Comparison of ENCODE assay signal across 28 cellular contexts in the genomic region with DNA sequence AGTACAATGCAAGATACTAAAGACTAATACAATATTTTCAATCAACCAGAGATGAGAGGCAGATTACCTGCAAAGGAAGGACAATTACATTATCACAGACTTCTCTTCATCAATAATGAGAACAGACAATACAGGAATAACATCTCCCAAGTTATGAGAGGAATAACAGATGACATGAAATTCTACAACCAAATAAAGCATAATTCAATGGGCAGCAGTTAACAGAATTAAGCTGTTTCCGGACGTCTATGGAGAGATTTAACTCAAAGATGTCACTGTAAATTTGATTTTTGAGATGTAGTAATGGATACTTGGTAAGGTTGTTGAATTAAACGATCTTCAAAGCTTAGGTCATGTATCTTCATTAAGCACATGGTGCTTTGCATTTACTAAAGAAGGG.
"Had no signal": no experiment of that assay in that cellular context is flagged by ENCODE, and none has a peak within 500 bp of the region (broad histone marks: within the 10 kb centered on the region; RNA-seq: fewer than 3 reads in every experiment).

No MANE protein-coding gene starts in this region.

- H2AFZ ChIP-seq: hepatocyte had no signal

- H3K36me3 ChIP-seq: breast epithelium, gastroesophageal sphincter, ovary, prostate gland, uterus had no signal

- H3K4me1 ChIP-seq: breast epithelium, gastroesophageal sphincter, prostate gland, uterus had no signal

- H3K27me3 Mint-ChIP-seq: activated CD4-positive, alpha-beta memory T cell treated with anti-CD3 and anti-CD28 coated beads for 36 hours; activated T-cell treated with anti-CD3 and anti-CD28 coated beads, Interleukin-2, amount 50 U/mL, for 24 hours; stimulated activated memory B cell treated with anti-CD40 and anti-IgM and Interleukin-4, amounts not matched to agents 10 μg/mL and 1 μg/mL and 100 μg/mL, for 72 hours; stimulated activated naive CD8-positive, alpha-beta T cell treated with anti-CD3 and anti-CD28 coated beads, Interleukin-15, amount 100 ng/mL, for 72 hours; type B pancreatic cell had no signal

- H3K4me1 Mint-ChIP-seq: nephron; stimulated activated memory B cell treated with anti-CD40 and anti-IgM and Interleukin-4, amounts not matched to agents 10 μg/mL and 1 μg/mL and 100 μg/mL, for 72 hours had no signal

- FAIRE-seq: endothelial cell of umbilical vein had no signal

- DNase-seq: activated CD4-positive, alpha-beta memory T cell treated with anti-CD3 and anti-CD28 coated beads for 36 hours; activated CD4-positive, alpha-beta T cell treated with anti-CD3 and anti-CD28 coated beads for 48 hours; activated CD8-positive, alpha-beta memory T cell treated with anti-CD3 and anti-CD28 coated beads, Interleukin-2, amount 50 U/mL, for 4 hours; activated gamma-delta T cell; activated naive CD4-positive, alpha-beta T cell treated with anti-CD3 and anti-CD28 coated beads, Interleukin-2, amount 50 U/mL, for 16 hours; activated T-cell treated with anti-CD3 and anti-CD28 coated beads, Interleukin-2, amount 50 U/mL, for 24 hours; amygdala; central memory CD4-positive, alpha-beta T cell; islet precursor cell; left ventricle myocardium superior; mucosa of descending colon; ovary; retina; small intestine; stimulated activated CD4-positive, alpha-beta T cell treated with anti-CD3 and anti-CD28 coated beads, Interleukin-4, amount 100 ng/mL, for 24 hours; stimulated activated naive CD8-positive, alpha-beta T cell treated with anti-CD3 and anti-CD28 coated beads, Interleukin-15, amount 100 ng/mL, for 72 hours; substantia nigra; uterus had no signal

- H3K27ac Mint-ChIP-seq: activated CD4-positive, alpha-beta memory T cell treated with anti-CD3 and anti-CD28 coated beads for 36 hours; activated T-cell treated with anti-CD3 and anti-CD28 coated beads, Interleukin-2, amount 50 U/mL, for 24 hours; nephron; stimulated activated memory B cell treated with anti-CD40 and anti-IgM and Interleukin-4, amounts not matched to agents 10 μg/mL and 1 μg/mL and 100 μg/mL, for 72 hours; stimulated activated naive CD8-positive, alpha-beta T cell treated with anti-CD3 and anti-CD28 coated beads, Interleukin-15, amount 100 ng/mL, for 72 hours; type B pancreatic cell had no signal

- H3K36me3 Mint-ChIP-seq: activated CD4-positive, alpha-beta memory T cell treated with anti-CD3 and anti-CD28 coated beads for 36 hours; stimulated activated memory B cell treated with anti-CD40 and anti-IgM and Interleukin-4, amounts not matched to agents 10 μg/mL and 1 μg/mL and 100 μg/mL, for 72 hours; type B pancreatic cell had no signal

- H3K9me3 ChIP-seq: breast epithelium, gastroesophageal sphincter, mucosa of descending colon, ovary, prostate gland, uterus had no signal

- ATAC-seq: gastroesophageal sphincter; left ventricle myocardium superior; mucosa of descending colon; sciatic nerve; stimulated activated memory B cell treated with anti-CD40 and anti-IgM and Interleukin-4, amounts not matched to agents 10 μg/mL and 1 μg/mL and 100 μg/mL, for 72 hours; stimulated activated naive CD8-positive, alpha-beta T cell treated with anti-CD3 and anti-CD28 coated beads, Interleukin-15, amount 100 ng/mL, for 72 hours had no signal

- H3K4me3 ChIP-seq: breast epithelium, gastroesophageal sphincter, hepatocyte, mucosa of descending colon, ovary, prostate gland, uterus had no signal

- H3K27ac ChIP-seq: breast epithelium, gastroesophageal sphincter, hepatocyte, ovary, prostate gland, uterus, VCaP had no signal

- H3K4me3 Mint-ChIP-seq: activated CD4-positive, alpha-beta memory T cell treated with anti-CD3 and anti-CD28 coated beads for 36 hours; activated T-cell treated with anti-CD3 and anti-CD28 coated beads, Interleukin-2, amount 50 U/mL, for 24 hours; nephron; stimulated activated memory B cell treated with anti-CD40 and anti-IgM and Interleukin-4, amounts not matched to agents 10 μg/mL and 1 μg/mL and 100 μg/mL, for 72 hours; stimulated activated naive CD8-positive, alpha-beta T cell treated with anti-CD3 and anti-CD28 coated beads, Interleukin-15, amount 100 ng/mL, for 72 hours; type B pancreatic cell had no signal

- H3K4me2 ChIP-seq: hepatocyte had no signal

- H3K9me3 Mint-ChIP-seq: activated CD4-positive, alpha-beta memory T cell treated with anti-CD3 and anti-CD28 coated beads for 36 hours; activated T-cell treated with anti-CD3 and anti-CD28 coated beads, Interleukin-2, amount 50 U/mL, for 24 hours; nephron; stimulated activated memory B cell treated with anti-CD40 and anti-IgM and Interleukin-4, amounts not matched to agents 10 μg/mL and 1 μg/mL and 100 μg/mL, for 72 hours; type B pancreatic cell had no signal

- H3K79me2 ChIP-seq: hepatocyte had no signal

- H3K27me3 ChIP-seq: breast epithelium, gastroesophageal sphincter, hepatocyte, ovary, uterus had no signal
